Comparison of ENCODE assay signal across 28 cellular contexts in the genomic region with DNA sequence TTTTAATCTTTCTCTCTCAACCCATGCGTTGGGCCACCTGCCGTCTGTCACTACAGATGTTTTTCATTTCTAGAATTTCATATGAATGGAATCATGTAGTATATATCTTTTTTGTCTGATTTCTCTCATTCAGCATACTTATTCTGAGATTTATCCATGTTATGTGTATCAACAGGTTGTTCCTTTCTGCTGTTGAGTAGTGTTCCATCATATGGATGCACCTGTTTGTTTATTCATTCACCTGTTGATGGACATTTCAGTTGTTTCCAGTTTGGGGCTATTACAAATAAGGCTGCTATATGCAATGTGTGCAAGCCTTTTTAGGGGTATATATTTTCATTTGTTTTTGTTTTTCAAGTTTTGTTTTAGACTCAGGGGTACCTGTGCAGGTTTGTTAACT. TPM values are rescaled to one million over a fixed set of nuclear protein-coding genes. Genes with fewer than 3 reads are reported as not detected.
DNase-seq lines count a peak whose midpoint lies in the region; TF ChIP-seq lines count a peak whose summit lies in the region.
"Had no signal": no experiment of that assay in that cellular context is flagged by ENCODE, and none has a peak within 500 bp of the region (broad histone marks: within the 10 kb centered on the region; RNA-seq: fewer than 3 reads in every experiment).

No MANE protein-coding gene starts in this region.

- DNase-seq in head of caudate nucleus (no peak), GM23248 (no peak), left ventricle myocardium inferior (no peak), spleen (no peak)
- DNase-seq: AML-193; C1 segment of cervical spinal cord; CD4-positive, alpha-beta memory T cell; CD4-positive, CD25-positive, alpha-beta regulatory T cell; CD8-positive, alpha-beta memory T cell; COR-L47; DMS 273 treated with DMSO at 0.1 percent for 48 hours; DMS153; DMS53; DMS79; EL; GDM1 had no signal

- peaks cover 56% of the 10 kb centered on the region for H3K9me3 ChIP-seq in BLaER1
- H3K9me3 ChIP-seq in DOHH2 (ENCODE audit: control insufficient read depth, insufficient read depth, low read length) = peaks cover 21% of the 10 kb centered on the region
- no peaks in the 10 kb centered on the region for H3K9me3 ChIP-seq in HEK293 (ENCODE audit: control insufficient read depth, insufficient read depth, low read depth, low read length)
- no peaks in the 10 kb centered on the region for H3K9me3 ChIP-seq in SU-DHL-6 (ENCODE audit: insufficient read depth, low read length)
- H3K9me3 ChIP-seq in GM23248 (ENCODE audit: low read depth) = no peaks in the 10 kb centered on the region
- no peaks in the 10 kb centered on the region for H3K9me3 ChIP-seq in left ventricle myocardium inferior (replicated peaks)
- H3K9me3 ChIP-seq in spleen = peaks cover 0 to 15% (median 5%) of the 10 kb centered on the region in 8 donors
- H3K9me3 ChIP-seq: A549 had no signal

- in situ Hi-C loops in GM23248 (cut with MboI) = no loop called here

- H3K36me3 ChIP-seq in BLaER1 (peaks cover 14% of the 10 kb centered on the region), DOHH2 (ENCODE audit: control insufficient read depth, low read length) (peaks cover 13% of the 10 kb centered on the region), HEK293 (ENCODE audit: control insufficient read depth in 2 of 2, insufficient read depth in 1 of 2, low read length in 2 of 2) (no peaks in the 10 kb centered on the region), SU-DHL-6 (ENCODE audit: low read length) (no peaks in the 10 kb centered on the region), GM23248 (ENCODE audit: low read depth) (no peaks in the 10 kb centered on the region), left ventricle myocardium inferior (no peaks in the 10 kb centered on the region), spleen (no peaks in the 10 kb centered on the region)

- H3K4me1 ChIP-seq in BLaER1 = peaks cover 46% of the 10 kb centered on the region
- peaks cover 65% of the 10 kb centered on the region for H3K4me1 ChIP-seq in DOHH2 (ENCODE audit: control insufficient read depth, low read length)
- no peaks in the 10 kb centered on the region for H3K4me1 ChIP-seq in HEK293 (ENCODE audit: control insufficient read depth, insufficient read depth, low read length)
- no peaks in the 10 kb centered on the region for H3K4me1 ChIP-seq in GM23248 (ENCODE audit: insufficient read depth)
- H3K4me1 ChIP-seq in left ventricle myocardium inferior = peaks cover 20% of the 10 kb centered on the region
- H3K4me1 ChIP-seq in spleen = peaks cover 0 to 5% (median 0%) of the 10 kb centered on the region in 6 donors
- H3K4me1 ChIP-seq: A549 had no signal

- 41 to 45% methylated on average over 2 of the region's 2 CpGs for WGBS in GM23248 (ENCODE audit: low coverage in 1 of 2, low lambda C conversion rate in 2 of 2, missing lambda C conversion rate in 2 of 2), 2 experiments
- WGBS in spleen, 5 donors = 80 to 91% (median 84%) methylated on average over 2 of the region's 2 CpGs

- H4K20me1 ChIP-seq in BLaER1 (no peaks in the 10 kb centered on the region), DOHH2 (ENCODE audit: control insufficient read depth, insufficient read depth, low read depth, low read length) (no peaks in the 10 kb centered on the region), SU-DHL-6 (ENCODE audit: low read depth, low read length) (no peaks in the 10 kb centered on the region), GM23248 (ENCODE audit: insufficient read depth) (no peaks in the 10 kb centered on the region)

- peak overlapping the region; percentile 27 for H3K4me2 ChIP-seq in BLaER1
- H3K4me2 ChIP-seq in DOHH2 (ENCODE audit: low read length) = peak overlapping the region; percentile 48
- H3K4me2 ChIP-seq in SU-DHL-6 (ENCODE audit: low read depth, low read length, poor library complexity, severe bottlenecking) = peak overlapping the region; percentile 78
- no peak overlapping the region for H3K4me2 ChIP-seq in GM23248 (ENCODE audit: unreplicated experiment)
- H3K4me2 ChIP-seq: A549 had no signal

- H3K9ac ChIP-seq in BLaER1 (no peak overlapping the region), SU-DHL-6 (ENCODE audit: low read length) (no peak overlapping the region), GM23248 (no peak overlapping the region)

- no peak for TF ChIP-seq POLR2A in spleen (IDR thresholded peaks at IDR 0.05)

- intact Hi-C loops in head of caudate nucleus (cut with DNase I) (no loop called here), left ventricle myocardium inferior (cut with micrococcal nuclease) (no loop called here), spleen (cut with DNase I; ENCODE audit: low total_unique reads) (no loop called here)

- H3K79me2 ChIP-seq in DOHH2 (ENCODE audit: control insufficient read depth, low read length) (peaks cover 34% of the 10 kb centered on the region), SU-DHL-6 (ENCODE audit: insufficient read depth, low read length) (no peaks in the 10 kb centered on the region), GM23248 (ENCODE audit: insufficient read depth) (no peaks in the 10 kb centered on the region)

- H3K27ac ChIP-seq in BLaER1 (0 out of 2 replicates have a peak overlapping the region, but pooled peaks have one; percentile 3), DOHH2 (ENCODE audit: low read depth, low read length) (peak overlapping the region; percentile 93), HEK293 (ENCODE audit: extremely low read depth, low read depth, low read length) (no peak overlapping the region), SU-DHL-6 (ENCODE audit: low read depth, low read length) (peak overlapping the region; percentile 92), GM23248 (no peak overlapping the region), left ventricle myocardium inferior (replicated peaks) (no peak overlapping the region), spleen (no peak overlapping the region)
- H3K27ac ChIP-seq: 22Rv1, A549 had no signal

- H3K4me3 ChIP-seq in BLaER1 (0 out of 2 replicates have a peak overlapping the region, but pooled peaks have one; percentile 17), DOHH2 (ENCODE audit: low read length) (peak overlapping the region; percentile 59; the same call in 1 of the 2 replicates), HEK293 (ENCODE audit: low read depth, low read length) (no peak overlapping the region), SU-DHL-6 (ENCODE audit: insufficient read depth, low read length, poor library complexity, severe bottlenecking) (no peak overlapping the region), GM23248 (no peak overlapping the region), left ventricle myocardium inferior (no peak overlapping the region), spleen (no peak overlapping the region)
- H3K4me3 ChIP-seq: A549, GM12878 had no signal

- POLR2A ChIA-PET in HEK293 (lab: Yijun Ruan, JAX) = no interaction called here

- H3K9me2 ChIP-seq in DOHH2 (replicated peaks; ENCODE audit: control insufficient read depth, low read length) = no peaks in the 10 kb centered on the region
- H3K9me2 ChIP-seq in SU-DHL-6 (replicated peaks; ENCODE audit: insufficient read depth, low read length) = no peaks in the 10 kb centered on the region
- no peaks in the 10 kb centered on the region for H3K9me2 ChIP-seq in GM23248 (ENCODE audit: insufficient read depth)

- H3K27me3 ChIP-seq in BLaER1 (no peaks in the 10 kb centered on the region), DOHH2 (ENCODE audit: control insufficient read depth, low read length) (no peaks in the 10 kb centered on the region), SU-DHL-6 (ENCODE audit: low read length) (no peaks in the 10 kb centered on the region), GM23248 (replicated peaks; ENCODE audit: insufficient read depth) (peaks cover 10% of the 10 kb centered on the region), left ventricle myocardium inferior (ENCODE audit: low read depth) (no peaks in the 10 kb centered on the region), spleen (replicated peaks in 1 of 7) (no peaks in the 10 kb centered on the region)

- H2AFZ ChIP-seq in SU-DHL-6 (ENCODE audit: low read depth, low read length, severe bottlenecking) (no peak overlapping the region), GM23248 (no peak overlapping the region)

- TF ChIP-seq CTCF in DOHH2 (IDR thresholded peaks at IDR 0.05; ENCODE audit: low read depth, low read length, poor library complexity, severe bottlenecking) (no peak), HEK293 (tag by site-specific recombination; IDR thresholded peaks at IDR 0.05) (no peak), SU-DHL-6 (IDR thresholded peaks at IDR 0.05; ENCODE audit: insufficient read depth, low read length, poor library complexity, severe bottlenecking) (no peak), left ventricle myocardium inferior (IDR thresholded peaks at IDR 0.05; ENCODE audit: borderline replicate concordance) (no peak), spleen (IDR thresholded peaks at IDR 0.05 in 8 of 11, conservative IDR thresholded peaks at IDR 0.05 in 3 of 11) (no peak)

- CTCF ChIA-PET in HEK293 (lab: Yijun Ruan, JAX) = no interaction called here

- peaks cover 15% of the 10 kb centered on the region for H3F3A ChIP-seq in DOHH2 (ENCODE audit: control insufficient read depth, insufficient read depth)
- H3F3A ChIP-seq in SU-DHL-6 (ENCODE audit: insufficient read depth) = peaks cover 16% of the 10 kb centered on the region
- H3F3A ChIP-seq in GM23248 (ENCODE audit: insufficient read depth) = no peaks in the 10 kb centered on the region

TF ChIP-seq in HEK293, 187 proteins besides CTCF, POLR2A, EP300 and RAD21 (continues in another document):
- no peak for TF ChIP-seq SP2 (tag by site-specific recombination; IDR thresholded peaks at IDR 0.05)

RNA-seq across cellular contexts. Expression of gene SLC41A1, which starts 9.4 kb away (rescaled TPM):
- 22.4 and 24.4 TPM in 2 replicates for total RNA-seq in GM23248 (2014; rRNA removed; shearing (Covaris generic))
- 21.3 and 22.7 TPM in 2 replicates for polyA plus RNA-seq in GM23248 (2016; fragmentation: Nextera tagmentation; extraction: Ambion mirVana)
- total RNA-seq in left ventricle myocardium inferior = 486 TPM
- total RNA-seq in spleen = 10 to 100 TPM; 17.3 to 29.0 (median 22.9) TPM
- 1 to 10 TPM; 4.1 to 7.5 (median 5.8) TPM for polyA plus RNA-seq in spleen

RNA-seq across cellular contexts. Expression of gene PM20D1, which starts 27.5 kb away (rescaled TPM):
- total RNA-seq in GM23248 (2014; rRNA removed; shearing (Covaris generic)) = 0.22 TPM in 1 of 2 replicates, not detected in the other
- polyA plus RNA-seq in GM23248 (2016; fragmentation: Nextera tagmentation; extraction: Ambion mirVana) (0.11 TPM in 1 of 2 replicates, not detected in the other), spleen (under 1 TPM in 2 of 3 donors, not detected in 1; 0.38 to 0.53 TPM)
- total RNA-seq in left ventricle myocardium inferior (1.7 TPM), spleen (1 to 10 TPM in 5 of 7 donors, under 1 TPM in 2; 0.28 to 2.9 (median 1.8) TPM)
- total RNA-seq: A172, Daoy, G401, GM12878 had no signal
- polyA plus RNA-seq: A549, BJ, CD14-positive monocyte, GM12878 had no signal

RNA-seq across cellular contexts. Expression of gene RAB29, which starts 47.1 kb away (rescaled TPM):
- total RNA-seq in GM23248 (2014; rRNA removed; shearing (Covaris generic)) = 12.1 and 16.8 TPM in 2 replicates
- polyA plus RNA-seq in GM23248 (2016; fragmentation: Nextera tagmentation; extraction: Ambion mirVana) = 18.0 and 18.1 TPM in 2 replicates
- total RNA-seq in left ventricle myocardium inferior = 13.7 TPM
- 10 to 100 TPM; 31.7 to 49.7 (median 43.8) TPM for total RNA-seq in spleen
- 10 to 100 TPM; 16.6 to 28.1 (median 21.2) TPM for polyA plus RNA-seq in spleen

Comparison
In these comparisons a context has a peak if more than half of its experiments do, and no peak if none do; other contexts are left out.
1. H3K27ac ChIP-seq: peak in BLaER1 (single experiment), DOHH2 (single experiment) and SU-DHL-6 (single experiment); none in HEK293 (single experiment), GM23248 (single experiment), left ventricle myocardium inferior (single experiment) and spleen (0 of 8).
2. H3K4me3 ChIP-seq: peak in BLaER1 (single experiment) and DOHH2 (single experiment); none in HEK293 (single experiment), SU-DHL-6 (single experiment), GM23248 (single experiment), left ventricle myocardium inferior (single experiment) and spleen (0 of 8).
3. RNA of gene SLC41A1, which starts 9.4 kb away (total RNA-seq): 486 TPM in left ventricle myocardium inferior (single experiment); 17.3 to 29.0 TPM in spleen and 22.4 to 24.4 TPM in GM23248; every median in the first group is over 10 times any median in the second.